Comparison of ENCODE assay signal across 13 cellular contexts in the genomic region with DNA sequence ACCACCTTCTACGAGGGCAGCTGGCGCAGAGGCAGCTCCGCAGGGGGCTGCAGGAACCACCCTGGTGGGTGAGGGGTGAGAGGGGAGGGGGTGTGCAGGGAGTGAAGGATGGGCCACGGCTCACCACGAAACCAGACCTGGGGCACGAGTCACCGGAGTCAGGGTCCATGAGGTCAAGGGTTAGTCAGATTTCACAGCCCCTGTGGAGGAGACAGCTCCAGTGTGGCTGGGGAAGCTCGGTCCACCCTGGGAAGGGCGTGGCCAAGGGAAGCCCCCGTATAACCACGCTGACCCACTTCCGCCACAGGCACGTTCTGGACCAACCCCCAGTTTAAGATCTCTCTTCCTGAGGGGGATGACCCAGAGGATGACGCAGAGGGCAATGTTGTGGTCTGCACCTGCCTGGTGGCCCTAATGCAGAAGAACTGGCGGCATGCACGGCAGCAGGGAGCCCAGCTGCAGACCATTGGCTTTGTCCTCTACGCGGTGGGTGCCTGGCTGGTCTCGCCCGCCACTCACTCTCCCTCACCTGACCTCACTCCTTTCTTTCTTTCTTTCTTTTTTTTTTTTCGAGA. TPM values are rescaled to one million over a fixed set of nuclear protein-coding genes. Genes with fewer than 3 reads are reported as not detected.
DNase-seq lines count a peak whose midpoint lies in the region; ATAC-seq, FAIRE-seq and TF ChIP-seq lines count a peak whose summit lies in the region.
"Had no signal": no experiment of that assay in that cellular context is flagged by ENCODE, and none has a peak within 500 bp of the region (broad histone marks: within the 10 kb centered on the region; RNA-seq: fewer than 3 reads in every experiment).

No MANE protein-coding gene starts in this region.

- H3K27ac ChIP-seq in endothelial cell of umbilical vein (ENCODE audit: insufficient read depth, low read depth, low read length) = peak overlapping the region; percentile 91
- H3K27ac ChIP-seq: parathyroid adenoma had no signal

- dilution Hi-C loops in endothelial cell of umbilical vein (cut with MboI; ENCODE audit: extremely low pct_ligation_motif_present, low sequenced_read_pairs) = no loop called here

- H3K79me2 ChIP-seq in endothelial cell of umbilical vein (ENCODE audit: control insufficient read depth, insufficient read depth, low read length) = no peaks in the 10 kb centered on the region
- H3K79me2 ChIP-seq: parathyroid adenoma had no signal

- intact Hi-C loops in endothelial cell of umbilical vein (cut with micrococcal nuclease) = no loop called here

- no peaks in the 10 kb centered on the region for H3K9me1 ChIP-seq in endothelial cell of umbilical vein (replicated peaks; ENCODE audit: control insufficient read depth, extremely low read depth, insufficient read depth, low read length)

- BruUV-seq in endothelial cell of umbilical vein (replicated peaks; lab: Mats Ljungman, UMichigan) = no TSS peak

- no peaks in the 10 kb centered on the region for H3K9me3 ChIP-seq in endothelial cell of umbilical vein (replicated peaks; ENCODE audit: control insufficient read depth, insufficient read depth, low read length)
- no peaks in the 10 kb centered on the region for H3K9me3 ChIP-seq in MG63
- H3K9me3 ChIP-seq: heart right ventricle had no signal

- peaks cover 42% of the 10 kb centered on the region for H3K4me1 ChIP-seq in endothelial cell of umbilical vein (ENCODE audit: control insufficient read depth, extremely low read depth, insufficient read depth, low read length)
- H3K4me1 ChIP-seq: parathyroid adenoma had no signal

- peak overlapping the region; percentile 5 for H3K4me2 ChIP-seq in endothelial cell of umbilical vein (ENCODE audit: insufficient read depth, low read length)

- FAIRE-seq in endothelial cell of umbilical vein (lab: Jason Lieb, UNC) = peak; percentile 83

- peak; percentile 22 for TF ChIP-seq POLR2A in endothelial cell of umbilical vein (IDR thresholded peaks at IDR 0.05; ENCODE audit: low read depth, low read length)

- no peaks in the 10 kb centered on the region for H4K20me1 ChIP-seq in endothelial cell of umbilical vein (replicated peaks; ENCODE audit: control insufficient read depth, extremely low read depth, insufficient read depth, low read length)

- DNase-seq in CMK (ENCODE audit: low read depth) = peak; percentile 54
- peak; percentile 25 for DNase-seq in KBM-7
- DNase-seq in endothelial cell of umbilical vein (ENCODE audit: low read depth, low spot score) = peak; percentile 30
- no peak for DNase-seq in stimulated activated CD4-positive, alpha-beta T cell treated with anti-CD3 and anti-CD28 coated beads, Interleukin-1b, Interleukin-23, amount 100 ng/mL, for 48 hours
- DNase-seq in NOMO-1 treated with dmso at 0.1 percent for 144 hours (lab: John Stamatoyannopoulos, UW; ENCODE audit: unreplicated experiment) = no peak
- no peak for DNase-seq in MG63
- no peak for DNase-seq in effector CD4-positive, alpha-beta T cell
- DNase-seq: heart right ventricle, NCI-H187 treated with DMSO at 0.1 percent for 48 hours had no signal

- CTCF ChIA-PET in endothelial cell of umbilical vein (lab: Charles Lee) = interaction anchor here (1.3 to 6.1 kb wide), 5 partner anchors 10 to 81 kb away, joined by 4 to 148 read pairs (median 7); a partner anchor contains a TSS

- H3K27me3 ChIP-seq in endothelial cell of umbilical vein (ENCODE audit: control insufficient read depth in 2 of 2, insufficient read depth in 2 of 2, low read length in 2 of 2) = no peaks in the 10 kb centered on the region
- no peaks in the 10 kb centered on the region for H3K27me3 ChIP-seq in MG63
- H3K27me3 ChIP-seq: heart right ventricle had no signal

- TF ChIP-seq CTCF in endothelial cell of umbilical vein (IDR thresholded peaks at IDR 0.05; ENCODE audit: extremely low read depth in 1 of 2, insufficient read depth in 1 of 2, low read depth in 1 of 2, low read length in 2 of 2) = no peak

- no peak overlapping the region for H3K4me3 ChIP-seq in endothelial cell of umbilical vein (replicated peaks in 1 of 3; ENCODE audit: insufficient read depth in 1 of 3, low read depth in 1 of 3, low read length in 3 of 3)
- no peak overlapping the region for H3K4me3 ChIP-seq in MG63
- H3K4me3 ChIP-seq: heart right ventricle had no signal

- ATAC-seq in GM19043 (IDR thresholded peaks at IDR 0.05; ENCODE audit: low read depth, unreplicated experiment) = peak; percentile 55

- POLR2A ChIA-PET in endothelial cell of umbilical vein (lab: Charles Lee) = interaction anchor here (0.7 to 1.8 kb wide), 4 partner anchors 23 to 70 kb away, joined by 3 to 8 read pairs (median 4); a partner anchor contains a TSS

- peak overlapping the region; percentile 28 for H3K9ac ChIP-seq in endothelial cell of umbilical vein (replicated peaks; ENCODE audit: extremely low read depth, insufficient read depth, low read length)
- H3K9ac ChIP-seq: parathyroid adenoma had no signal

- in situ Hi-C loops in KBM-7 (cut with MboI; ENCODE audit: low pct_unique_long_range_greater_than_20kb, low sequenced_read_pairs) = loop anchor here (10.0 kb wide), 1 partner anchor 58 kb away; no protein-coding TSS in a partner anchor

- no peaks in the 10 kb centered on the region for H3K36me3 ChIP-seq in endothelial cell of umbilical vein (ENCODE audit: control insufficient read depth in 2 of 2, extremely low read depth in 1 of 2, insufficient read depth in 2 of 2, low read length in 2 of 2)
- H3K36me3 ChIP-seq in MG63 = no peaks in the 10 kb centered on the region
- H3K36me3 ChIP-seq: heart right ventricle had no signal

- peak overlapping the region; percentile 10 for H2AFZ ChIP-seq in endothelial cell of umbilical vein (ENCODE audit: low read depth, low read length)
- H2AFZ ChIP-seq: parathyroid adenoma had no signal

TF ChIP-seq in endothelial cell of umbilical vein, 7 proteins besides CTCF, POLR2A, EP300 and RAD21 (continues in another document):
- TF ChIP-seq MYC (IDR thresholded peaks at IDR 0.05; ENCODE audit: low read depth, low read length) = no peak
- TF ChIP-seq GATA2 (IDR thresholded peaks at IDR 0.05; ENCODE audit: insufficient read depth, insufficient read length, low read depth, low read length) = no peak

RNA-seq across cellular contexts. Expression of a gene that starts 18.4 kb away (rescaled TPM):
- 1.4 and 1.8 TPM in 2 replicates for total RNA-seq in endothelial cell of umbilical vein
- polyA plus RNA-seq in endothelial cell of umbilical vein = 1.0 and 1.7 TPM in 2 replicates
- polyA plus RNA-seq in endothelial cell of umbilical vein (2011; cell fraction: cytosol; rRNA removed) = 0.88 and 1.3 TPM in 2 replicates
- polyA plus RNA-seq in endothelial cell of umbilical vein (2011; cell fraction: nucleus; rRNA removed) = 8.3 and 10.3 TPM in 2 replicates
- 0.46 and 0.63 TPM in 2 replicates for polyA plus RNA-seq in endothelial cell of umbilical vein (2012)
- 0.51 and 1.6 TPM in 2 replicates for polyA minus RNA-seq in endothelial cell of umbilical vein
- not detected for polyA minus RNA-seq in endothelial cell of umbilical vein (2011; cell fraction: cytosol; rRNA and poly(A)+ RNA removed)
- polyA minus RNA-seq in endothelial cell of umbilical vein (2011; cell fraction: nucleus; rRNA and poly(A)+ RNA removed) = 2.1 and 2.3 TPM in 2 replicates
- total RNA-seq in MG63 (2014; rRNA removed; shearing (Covaris generic); ENCODE audit: low replicate concordance) = not detected in 2 replicates
- total RNA-seq: T-helper 1 cell treated with Interleukin-12 subunit alpha and Interleukin-12 subunit beta and Interleukin-4 antibody, amounts not matched to agents 30 ng/mL and 1 ng/mL, for 36 hours had no signal

RNA-seq across cellular contexts. Expression of a gene that starts 39.7 kb away (rescaled TPM):
- not detected in 2 replicates for total RNA-seq in endothelial cell of umbilical vein
- 0.18 and 0.24 TPM in 2 replicates for polyA plus RNA-seq in endothelial cell of umbilical vein
- 0.14 and 0.21 TPM in 2 replicates for polyA plus RNA-seq in endothelial cell of umbilical vein (2011; cell fraction: cytosol; rRNA removed)
- polyA plus RNA-seq in endothelial cell of umbilical vein (2011; cell fraction: nucleus; rRNA removed) = 0.22 TPM in 1 of 2 replicates, not detected in the other
- polyA plus RNA-seq in endothelial cell of umbilical vein (2012) = not detected in 2 replicates
- polyA minus RNA-seq in endothelial cell of umbilical vein = not detected in 2 replicates
- not detected for polyA minus RNA-seq in endothelial cell of umbilical vein (2011; cell fraction: cytosol; rRNA and poly(A)+ RNA removed)
- not detected in 2 replicates for polyA minus RNA-seq in endothelial cell of umbilical vein (2011; cell fraction: nucleus; rRNA and poly(A)+ RNA removed)
- not detected in 2 replicates for total RNA-seq in MG63 (2014; rRNA removed; shearing (Covaris generic); ENCODE audit: low replicate concordance)
- total RNA-seq: T-helper 1 cell treated with Interleukin-12 subunit alpha and Interleukin-12 subunit beta and Interleukin-4 antibody, amounts not matched to agents 30 ng/mL and 1 ng/mL, for 36 hours; temporal lobe had no signal

RNA-seq across cellular contexts. Expression of a gene that starts 46.4 kb away (rescaled TPM):
- total RNA-seq in endothelial cell of umbilical vein = 202 and 219 TPM in 2 replicates
- 539 and 592 TPM in 2 replicates for polyA plus RNA-seq in endothelial cell of umbilical vein
- polyA plus RNA-seq in endothelial cell of umbilical vein (2011; cell fraction: cytosol; rRNA removed) = 283 and 310 TPM in 2 replicates
- 598 and 634 TPM in 2 replicates for polyA plus RNA-seq in endothelial cell of umbilical vein (2011; cell fraction: nucleus; rRNA removed)
- 223 and 254 TPM in 2 replicates for polyA plus RNA-seq in endothelial cell of umbilical vein (2012)
- polyA minus RNA-seq in endothelial cell of umbilical vein = 472 and 495 TPM in 2 replicates
- polyA minus RNA-seq in endothelial cell of umbilical vein (2011; cell fraction: cytosol; rRNA and poly(A)+ RNA removed) = 35.7 TPM
- 135 and 171 TPM in 2 replicates for polyA minus RNA-seq in endothelial cell of umbilical vein (2011; cell fraction: nucleus; rRNA and poly(A)+ RNA removed)
- 118 and 130 TPM in 2 replicates for total RNA-seq in MG63 (2014; rRNA removed; shearing (Covaris generic); ENCODE audit: low replicate concordance)

RNA-seq across cellular contexts. Expression of a gene that starts 49.7 kb away (rescaled TPM):
- 39.4 and 49.7 TPM in 2 replicates for total RNA-seq in endothelial cell of umbilical vein
- polyA plus RNA-seq in endothelial cell of umbilical vein = 56.1 and 68.2 TPM in 2 replicates
- polyA plus RNA-seq in endothelial cell of umbilical vein (2011; cell fraction: cytosol; rRNA removed) = 38.9 and 40.6 TPM in 2 replicates
- 69.1 and 85.5 TPM in 2 replicates for polyA plus RNA-seq in endothelial cell of umbilical vein (2011; cell fraction: nucleus; rRNA removed)
- polyA plus RNA-seq in endothelial cell of umbilical vein (2012) = 17.6 and 21.6 TPM in 2 replicates
- polyA minus RNA-seq in endothelial cell of umbilical vein = 65.2 and 72.3 TPM in 2 replicates
- 20.9 TPM for polyA minus RNA-seq in endothelial cell of umbilical vein (2011; cell fraction: cytosol; rRNA and poly(A)+ RNA removed)
- polyA minus RNA-seq in endothelial cell of umbilical vein (2011; cell fraction: nucleus; rRNA and poly(A)+ RNA removed) = 25.1 and 26.6 TPM in 2 replicates
- 18.4 and 35.3 TPM in 2 replicates for total RNA-seq in MG63 (2014; rRNA removed; shearing (Covaris generic); ENCODE audit: low replicate concordance)

RNA-seq across cellular contexts. Expression of a gene that starts 49.8 kb away (rescaled TPM):
- total RNA-seq in endothelial cell of umbilical vein = 62.4 and 68.1 TPM in 2 replicates
- polyA plus RNA-seq in endothelial cell of umbilical vein = 91.2 and 103 TPM in 2 replicates
- polyA plus RNA-seq in endothelial cell of umbilical vein (2011; cell fraction: cytosol; rRNA removed) = 84.4 and 90.7 TPM in 2 replicates
- polyA plus RNA-seq in endothelial cell of umbilical vein (2011; cell fraction: nucleus; rRNA removed) = 26.4 and 30.4 TPM in 2 replicates
- 66.8 and 71.7 TPM in 2 replicates for polyA plus RNA-seq in endothelial cell of umbilical vein (2012)
- polyA minus RNA-seq in endothelial cell of umbilical vein = 22.2 and 24.7 TPM in 2 replicates
- polyA minus RNA-seq in endothelial cell of umbilical vein (2011; cell fraction: cytosol; rRNA and poly(A)+ RNA removed) = 20.4 TPM
- 3.8 and 7.2 TPM in 2 replicates for polyA minus RNA-seq in endothelial cell of umbilical vein (2011; cell fraction: nucleus; rRNA and poly(A)+ RNA removed)
- 362 and 399 TPM in 2 replicates for total RNA-seq in MG63 (2014; rRNA removed; shearing (Covaris generic); ENCODE audit: low replicate concordance)

Comparison
In these comparisons a context has a peak if more than half of its experiments do, and no peak if none do; other contexts are left out.
1. DNase-seq: peak in CMK (single experiment), KBM-7 (single experiment) and endothelial cell of umbilical vein (single experiment); none in stimulated activated CD4-positive, alpha-beta T cell treated with anti-CD3 and anti-CD28 coated beads, Interleukin-1b, Interleukin-23, amount 100 ng/mL, for 48 hours (single experiment), NOMO-1 treated with dmso at 0.1 percent for 144 hours (single experiment), MG63 (single experiment) and effector CD4-positive, alpha-beta T cell (single experiment).